In genomic region chr7:139601176-139601575, GRCh38 we compare ENCODE assay signal across 8 cellular contexts.
"Had no signal": no experiment of that assay in that cellular context is flagged by ENCODE, and none has a peak within 500 bp of the region (broad histone marks: within the 10 kb centered on the region; RNA-seq: fewer than 3 reads in every experiment).

No MANE protein-coding gene starts in this region.

- ATAC-seq: GM12878 had no signal

- FAIRE-seq: G401.6, GM12878, GM12891, GM12892, GM18507, GM19239 had no signal

- H3K4me3 ChIP-seq: GM12878 had no signal

- DNase-seq: GDM1, GF-D8 had no signal
